Comparison of ENCODE assay signal across 11 cellular contexts in the genomic region with DNA sequence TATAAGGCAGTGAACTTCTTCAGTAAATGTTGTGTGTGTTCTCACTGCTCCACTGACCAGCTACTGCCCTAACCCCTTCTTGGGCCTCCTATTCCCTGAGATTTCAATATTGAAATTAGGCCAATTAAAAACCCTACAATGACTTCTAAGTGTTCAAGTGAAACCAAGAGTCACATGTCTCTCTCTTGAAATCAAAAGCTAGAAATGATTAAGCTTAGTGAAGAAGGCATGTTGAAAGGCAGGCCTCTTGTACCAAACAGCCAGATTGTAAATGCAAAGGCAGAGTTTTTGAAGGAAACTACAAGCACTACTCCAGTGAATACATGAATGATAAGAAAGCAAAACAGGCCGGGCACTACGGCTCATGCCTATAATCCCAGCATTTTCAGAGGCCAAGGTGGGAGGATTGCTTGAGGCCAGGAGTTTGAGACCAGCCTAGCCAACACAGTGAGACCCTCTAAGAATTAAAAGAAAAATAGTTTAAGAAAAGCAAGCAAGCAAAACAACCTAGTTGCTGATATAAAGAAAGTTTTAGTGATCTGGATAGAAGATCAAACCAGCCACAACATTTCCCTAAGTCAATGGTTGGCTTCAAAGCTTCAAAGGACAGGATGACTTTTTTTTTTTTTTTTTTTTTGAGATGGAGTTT. TPM values are rescaled to one million over a fixed set of nuclear protein-coding genes. Genes with fewer than 3 reads are reported as not detected.
DNase-seq lines count a peak whose midpoint lies in the region; ATAC-seq, FAIRE-seq and TF ChIP-seq lines count a peak whose summit lies in the region.
"Had no signal": no experiment of that assay in that cellular context is flagged by ENCODE, and none has a peak within 500 bp of the region (broad histone marks: within the 10 kb centered on the region; RNA-seq: fewer than 3 reads in every experiment).

No MANE protein-coding gene starts in this region.

- H3K4me3 ChIP-seq in tibial artery, result no peak overlapping the region

- no peaks in the 10 kb centered on the region for H3K36me3 ChIP-seq in tibial artery
- H3K36me3 ChIP-seq: WERI-Rb-1 had no signal

- peak overlapping the region; percentile 30 for H3K4me3 Mint-ChIP-seq in activated naive CD8-positive, alpha-beta T cell treated with anti-CD3 and anti-CD28 coated beads, Interleukin-2, amount 50 U/mL, for 24 hours
- no peak overlapping the region for H3K4me3 Mint-ChIP-seq in MCF 10A (ENCODE audit: unreplicated experiment)
- H3K4me3 Mint-ChIP-seq: nephron had no signal

- ATAC-seq in GM21360 (IDR thresholded peaks at IDR 0.05; ENCODE audit: unreplicated experiment), result peak; percentile 69
- ATAC-seq in HG03135 (IDR thresholded peaks at IDR 0.05; ENCODE audit: unreplicated experiment), result peak; percentile 83
- ATAC-seq in activated naive CD8-positive, alpha-beta T cell treated with anti-CD3 and anti-CD28 coated beads, Interleukin-2, amount 50 U/mL, for 24 hours, result peak; percentile 54
- no peak for ATAC-seq in Right ventricle myocardium superior (ENCODE audit: poor library complexity)

- H3K36me3 Mint-ChIP-seq in activated naive CD8-positive, alpha-beta T cell treated with anti-CD3 and anti-CD28 coated beads, Interleukin-2, amount 50 U/mL, for 24 hours (ENCODE audit: low read depth), result peaks cover 11% of the 10 kb centered on the region
- no peaks in the 10 kb centered on the region for H3K36me3 Mint-ChIP-seq in MCF 10A (ENCODE audit: insufficient read depth, unreplicated experiment)

- H3K27ac ChIP-seq in tibial artery, result no peak overlapping the region
- H3K27ac ChIP-seq: WERI-Rb-1 had no signal

- POLR2A ChIA-PET in MCF 10A (lab: Yijun Ruan, JAX), result no interaction called here

- no peaks in the 10 kb centered on the region for H3K9me3 ChIP-seq in tibial artery

- intact Hi-C loops in MCF 10A (cut with micrococcal nuclease), result no loop called here
- intact Hi-C loops in tibial artery (cut with DNase I; ENCODE audit: low total_unique reads), result no loop called here
- intact Hi-C loops in Right ventricle myocardium superior (cut with DNase I), result no loop called here

- no peaks in the 10 kb centered on the region for H3K27me3 ChIP-seq in tibial artery

- CTCF ChIA-PET in MCF 10A (lab: Yijun Ruan, JAX), result interaction anchor here (0.6 to 1.3 kb wide), 4 partner anchors 18 to 1485 kb away, joined by 3 to 5 read pairs (median 4); no protein-coding TSS in a partner anchor

- H3K9me3 Mint-ChIP-seq in activated naive CD8-positive, alpha-beta T cell treated with anti-CD3 and anti-CD28 coated beads, Interleukin-2, amount 50 U/mL, for 24 hours, result peaks cover 8% of the 10 kb centered on the region
- H3K9me3 Mint-ChIP-seq in MCF 10A (ENCODE audit: unreplicated experiment), result no peaks in the 10 kb centered on the region

- H3K4me1 ChIP-seq in tibial artery, result peaks cover 0 to 19% (median 1%) of the 10 kb centered on the region in 4 donors

- H3K27me3 Mint-ChIP-seq in activated naive CD8-positive, alpha-beta T cell treated with anti-CD3 and anti-CD28 coated beads, Interleukin-2, amount 50 U/mL, for 24 hours, result no peaks in the 10 kb centered on the region
- H3K27me3 Mint-ChIP-seq in MCF 10A (ENCODE audit: insufficient read depth, unreplicated experiment), result no peaks in the 10 kb centered on the region

- peak; percentile 91 for FAIRE-seq in GM18507 (lab: Jason Lieb, UNC)

- no peak for TF ChIP-seq CTCF in GM20000 (IDR thresholded peaks at IDR 0.05; ENCODE audit: extremely low read depth, missing control alignments)
- TF ChIP-seq CTCF in MCF 10A (IDR thresholded peaks at IDR 0.05; ENCODE audit: unreplicated experiment), result no peak
- no peak for TF ChIP-seq CTCF in tibial artery (IDR thresholded peaks at IDR 0.05)

- peak overlapping the region; percentile 86 for H3K27ac Mint-ChIP-seq in activated naive CD8-positive, alpha-beta T cell treated with anti-CD3 and anti-CD28 coated beads, Interleukin-2, amount 50 U/mL, for 24 hours
- H3K27ac Mint-ChIP-seq in MCF 10A (ENCODE audit: low read depth, unreplicated experiment), result no peak overlapping the region

- no TSS peak for BruUV-seq in MCF 10A (replicated peaks; lab: Mats Ljungman, UMichigan)

- H3K4me1 Mint-ChIP-seq in activated naive CD8-positive, alpha-beta T cell treated with anti-CD3 and anti-CD28 coated beads, Interleukin-2, amount 50 U/mL, for 24 hours, result peaks cover 56% of the 10 kb centered on the region
- no peaks in the 10 kb centered on the region for H3K4me1 Mint-ChIP-seq in MCF 10A (ENCODE audit: insufficient read depth, unreplicated experiment)
- H3K4me1 Mint-ChIP-seq: nephron had no signal

- DNase-seq in GM18507 (ENCODE audit: extremely low spot score, insufficient read length, low read depth) (no peak), GM20000 (ENCODE audit: low spot score) (no peak), MCF 10A (ENCODE audit: unreplicated experiment) (no peak), tibial artery (no peak), Right ventricle myocardium superior (no peak)
- no peak for DNase-seq in activated naive CD8-positive, alpha-beta T cell treated with anti-CD3 and anti-CD28 coated beads, Interleukin-2, amount 50 U/mL, for 24 hours
- DNase-seq: glutamatergic neuron, WERI-Rb-1 had no signal

RNA-seq across cellular contexts. Expression of a gene that starts 22.3 kb away (rescaled TPM):
- total RNA-seq in MCF 10A (2022) (32.2 and 33.7 TPM in 2 replicates), Right ventricle myocardium superior (16.6 TPM)
